ENCODE assay signal across 8 cellular contexts in genomic region chr1:186535388-186536133, GRCh38.
A peak's percentile ranks its signal among the peaks of the same experiment; 100 is the strongest.
DNase-seq lines count a peak whose midpoint lies in the region; ATAC-seq and TF ChIP-seq lines count a peak whose summit lies in the region.
"Had no signal": no experiment of that assay in that cellular context is flagged by ENCODE, and none has a peak within 500 bp of the region (broad histone marks: within the 10 kb centered on the region; RNA-seq: fewer than 3 reads in every experiment).

No MANE protein-coding gene starts in this region.

- DNase-seq in NCI-H69 (lab: John Stamatoyannopoulos, UW) (peak; percentile 22), epithelial cell of proximal tubule (ENCODE audit: low read depth) (peak; percentile 47), skeletal muscle cell (ENCODE audit: low read depth) (peak; percentile 93), NCI-H82 treated with DMSO at 0.1 percent for 48 hours (lab: John Stamatoyannopoulos, UW; ENCODE audit: unreplicated experiment) (no peak), T-helper 9 cell (no peak)

- no peak overlapping the region for H3K4me3 ChIP-seq in epithelial cell of proximal tubule (ENCODE audit: low read depth, low read length)
- no peak overlapping the region for H3K4me3 ChIP-seq in skeletal muscle cell (ENCODE audit: low read depth, low read length)

- no peak for TF ChIP-seq CTCF in epithelial cell of proximal tubule (conservative IDR thresholded peaks at IDR 0.05; ENCODE audit: low read depth, low read length)

- ATAC-seq in GM21529 (IDR thresholded peaks at IDR 0.05; ENCODE audit: unreplicated experiment) (peak; percentile 65), HG03045 (IDR thresholded peaks at IDR 0.05; ENCODE audit: unreplicated experiment) (no peak)
- ATAC-seq: activated CD4-positive, CD25-positive, alpha-beta regulatory T cell treated with anti-CD3 and anti-CD28 coated beads, Interleukin-2, amount 50 U/mL, for 24 hours had no signal

Comparison
In these comparisons a context has a peak if more than half of its experiments do, and no peak if none do; other contexts are left out.
1. DNase-seq: peak in NCI-H69 (single experiment), epithelial cell of proximal tubule (single experiment) and skeletal muscle cell (single experiment); none in NCI-H82 treated with DMSO at 0.1 percent for 48 hours (single experiment) and T-helper 9 cell (single experiment).